Comparison of ENCODE assay signal across 8 cellular contexts in the genomic region with DNA sequence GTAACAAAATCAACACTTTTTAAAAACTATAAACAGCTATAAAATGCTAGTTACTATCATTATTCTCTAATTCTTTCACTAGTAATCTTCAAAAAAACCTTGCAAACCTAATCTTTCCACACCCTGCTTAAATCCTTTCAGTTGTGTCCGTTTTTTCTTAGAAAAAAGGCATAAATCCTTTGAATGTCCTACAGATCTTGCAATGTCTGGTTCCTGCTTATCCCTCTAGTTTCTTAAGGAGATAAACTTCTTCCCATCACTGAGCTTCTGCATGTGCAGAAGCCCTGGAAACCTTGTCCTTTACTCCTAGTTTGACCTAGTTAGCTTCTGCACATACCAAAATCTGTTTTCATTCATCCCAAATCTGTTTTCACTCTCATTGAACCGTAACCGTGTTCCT. TPM values are rescaled to one million over a fixed set of nuclear protein-coding genes. Genes with fewer than 3 reads are reported as not detected.
A peak's percentile ranks its signal among the peaks of the same experiment; 100 is the strongest.
DNase-seq lines count a peak whose midpoint lies in the region; ATAC-seq and TF ChIP-seq lines count a peak whose summit lies in the region.

No MANE protein-coding gene starts in this region.

- no peaks in the 10 kb centered on the region for H3K27me3 ChIP-seq in CD8-positive, alpha-beta T cell (ENCODE audit: insufficient read depth, low read length)
- H3K27me3 ChIP-seq in OCI-LY3 (ENCODE audit: low read depth, low read length), result no peaks in the 10 kb centered on the region

- peaks cover 12% of the 10 kb centered on the region for H3K36me3 ChIP-seq in CD8-positive, alpha-beta T cell (ENCODE audit: insufficient read depth, low read length)
- H3K36me3 ChIP-seq in OCI-LY3 (replicated peaks; ENCODE audit: low read depth, low read length), result peaks cover 12% of the 10 kb centered on the region

- no peaks in the 10 kb centered on the region for H3K9me3 ChIP-seq in CD8-positive, alpha-beta T cell (ENCODE audit: low read length)
- H3K9me3 ChIP-seq in OCI-LY3 (ENCODE audit: insufficient read depth, low read length), result no peaks in the 10 kb centered on the region

- peaks cover 29% of the 10 kb centered on the region for H3K36me3 Mint-ChIP-seq in CD8-positive, alpha-beta T cell
- H3K36me3 Mint-ChIP-seq in endothelial cell (ENCODE audit: low read depth, unreplicated experiment) (peaks cover 7% of the 10 kb centered on the region), osteocyte (ENCODE audit: unreplicated experiment) (peaks cover 9% of the 10 kb centered on the region)

- no peaks in the 10 kb centered on the region for H3K9me3 Mint-ChIP-seq in CD8-positive, alpha-beta T cell
- no peaks in the 10 kb centered on the region for H3K9me3 Mint-ChIP-seq in endothelial cell (ENCODE audit: unreplicated experiment)
- no peaks in the 10 kb centered on the region for H3K9me3 Mint-ChIP-seq in osteocyte (ENCODE audit: unreplicated experiment)

- peaks cover 42% of the 10 kb centered on the region for H3K4me1 ChIP-seq in CD8-positive, alpha-beta T cell (ENCODE audit: insufficient read depth, low read length)
- peaks cover 17% of the 10 kb centered on the region for H3K4me1 ChIP-seq in OCI-LY3 (ENCODE audit: low read length)

- intact Hi-C loops in CD8-positive, alpha-beta T cell (cut with DNase I, micrococcal nuclease), result loop anchor here (2.0 to 5.0 kb wide), 5 partner anchors 14 to 1230 kb away; partner anchors contain the start of genes APLF (in 1 of the 2), FBXO48 (in 1 of the 2) and GFPT1 (in 1 of the 2)

- H3K4me3 Mint-ChIP-seq in CD8-positive, alpha-beta T cell, result peak overlapping the region; percentile 97
- H3K4me3 Mint-ChIP-seq in endothelial cell (ENCODE audit: unreplicated experiment), result peak overlapping the region; percentile 95
- H3K4me3 Mint-ChIP-seq in osteocyte (ENCODE audit: unreplicated experiment), result peak overlapping the region; percentile 99

- peak overlapping the region; percentile 90 for H3K27ac ChIP-seq in CD8-positive, alpha-beta T cell (ENCODE audit: low read depth, low read length)
- no peak overlapping the region for H3K27ac ChIP-seq in OCI-LY3 (ENCODE audit: low read length)

- peaks cover 57% of the 10 kb centered on the region for H3K4me1 Mint-ChIP-seq in CD8-positive, alpha-beta T cell (ENCODE audit: low read depth)
- H3K4me1 Mint-ChIP-seq in endothelial cell (ENCODE audit: unreplicated experiment), result peaks cover 37% of the 10 kb centered on the region
- peaks cover 32% of the 10 kb centered on the region for H3K4me1 Mint-ChIP-seq in osteocyte (ENCODE audit: unreplicated experiment)

- no peak overlapping the region for H2AFZ ChIP-seq in OCI-LY3 (ENCODE audit: low read depth, low read length)

- POLR2A ChIA-PET in CD8-positive, alpha-beta T cell (lab: Charles Lee), result interaction anchor here (1.0 to 1.8 kb wide), 4 partner anchors 9 to 97 kb away, joined by 3 to 15 read pairs (median 5); partner anchors contain the start of gene PPP3R1

- H3K27ac Mint-ChIP-seq in CD8-positive, alpha-beta T cell, result peak overlapping the region; percentile 100
- peak overlapping the region; percentile 100 for H3K27ac Mint-ChIP-seq in endothelial cell (ENCODE audit: unreplicated experiment)
- H3K27ac Mint-ChIP-seq in osteocyte (ENCODE audit: unreplicated experiment), result peak overlapping the region; percentile 100

- H4K20me1 ChIP-seq in OCI-LY3 (ENCODE audit: insufficient read depth, low read length), result no peaks in the 10 kb centered on the region

- DNase-seq in CD8-positive, alpha-beta T cell, result no peak
- no peak for DNase-seq in endothelial cell (ENCODE audit: low spot score)
- DNase-seq in osteocyte (ENCODE audit: extremely low spot score, unreplicated experiment), result no peak
- no peak for DNase-seq in medulla oblongata (ENCODE audit: extremely low spot score)
- no peak for DNase-seq in NOMO-1 treated with DMSO at 0.1 percent for 48 hours (lab: John Stamatoyannopoulos, UW; ENCODE audit: unreplicated experiment)

- H3K9ac ChIP-seq in OCI-LY3 (ENCODE audit: low read length), result peak overlapping the region; percentile 81

- TF ChIP-seq CTCF in CD8-positive, alpha-beta T cell (IDR thresholded peaks at IDR 0.05), result no peak
- TF ChIP-seq CTCF in OCI-LY3 (IDR thresholded peaks at IDR 0.05; ENCODE audit: low read depth, low read length) (no peak), endothelial cell (IDR thresholded peaks at IDR 0.05; ENCODE audit: unreplicated experiment) (no peak), osteocyte (IDR thresholded peaks at IDR 0.05) (no peak)

- CTCF ChIA-PET in CD8-positive, alpha-beta T cell (lab: Charles Lee), result interaction anchor here (1.0 to 1.4 kb wide), 8 partner anchors 10 to 307 kb away, joined by 3 to 4 read pairs (median 3); no protein-coding TSS in a partner anchor

- peaks cover 53% of the 10 kb centered on the region for H3K79me2 ChIP-seq in OCI-LY3 (ENCODE audit: low read length)

- peak overlapping the region; percentile 73 for H3K4me3 ChIP-seq in CD8-positive, alpha-beta T cell (ENCODE audit: low read depth, low read length)
- H3K4me3 ChIP-seq in OCI-LY3 (ENCODE audit: low read length), result peak overlapping the region; percentile 94

- no peak for ATAC-seq in CD8-positive, alpha-beta T cell
- no peak for ATAC-seq in HG02852 (IDR thresholded peaks at IDR 0.05; ENCODE audit: unreplicated experiment)
- ATAC-seq in HG03025 (IDR thresholded peaks at IDR 0.05; ENCODE audit: low FRiP score, unreplicated experiment), result no peak

- no peaks in the 10 kb centered on the region for H3K27me3 Mint-ChIP-seq in CD8-positive, alpha-beta T cell (ENCODE audit: low read depth)
- H3K27me3 Mint-ChIP-seq in endothelial cell (ENCODE audit: unreplicated experiment) (peaks cover 4% of the 10 kb centered on the region), osteocyte (ENCODE audit: unreplicated experiment) (no peaks in the 10 kb centered on the region)

- peak overlapping the region; percentile 99 for H3K4me2 ChIP-seq in OCI-LY3 (ENCODE audit: low read length)

RNA-seq across cellular contexts. Expression of gene PNO1, which starts 1.3 kb away (rescaled TPM):
- total RNA-seq in CD8-positive, alpha-beta T cell, result 10 to 100 TPM; 35.3 to 36.0 TPM
- total RNA-seq in endothelial cell (ENCODE audit: unreplicated experiment) (11.4 TPM), osteocyte (10.3 and 11.3 TPM in 2 replicates)
